ENCODE assay signal across 8 cellular contexts in the genomic region with DNA sequence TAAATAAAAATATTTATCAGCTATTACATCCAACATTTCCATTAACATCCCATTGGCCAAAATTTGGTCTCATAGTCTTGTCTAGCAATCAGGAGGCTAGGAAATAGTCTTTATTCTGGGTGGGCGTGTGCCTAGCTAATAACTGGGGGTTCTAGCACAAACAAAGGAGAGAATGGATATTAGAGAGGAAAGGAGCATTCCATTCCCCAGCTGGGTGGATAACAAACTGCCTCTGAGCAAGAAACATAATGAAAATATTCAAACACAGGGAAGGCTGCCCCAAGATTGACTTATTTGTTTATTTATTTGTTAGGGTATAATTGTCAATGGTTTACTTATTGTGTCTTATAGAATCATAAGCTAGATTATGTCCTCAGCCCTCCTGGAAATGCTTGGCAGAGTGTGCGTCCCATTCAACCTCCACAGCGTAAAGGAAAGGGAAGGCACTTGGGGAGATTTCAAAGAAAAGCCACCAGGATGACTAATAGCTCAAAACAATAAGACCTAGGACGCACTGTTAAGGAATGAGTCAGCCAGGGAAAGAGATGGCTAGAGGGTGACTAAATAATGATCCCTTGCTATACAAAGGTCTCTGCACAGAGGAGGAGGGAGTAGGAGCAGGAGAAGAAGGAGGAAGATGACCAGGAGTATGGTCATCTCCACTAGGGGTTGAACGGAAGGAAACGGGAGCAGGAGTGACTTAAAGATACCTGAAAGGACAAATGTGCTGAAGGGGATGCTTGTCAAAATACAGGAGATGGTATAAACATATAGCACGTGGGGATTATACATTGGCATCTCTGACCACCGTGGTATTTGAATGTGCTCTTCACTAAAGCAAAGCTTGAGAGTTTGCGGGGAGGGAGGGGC. TPM values are rescaled to one million over a fixed set of nuclear protein-coding genes. Genes with fewer than 3 reads are reported as not detected.
DNase-seq lines count a peak whose midpoint lies in the region.
"Had no signal": no experiment of that assay in that cellular context is flagged by ENCODE, and none has a peak within 500 bp of the region (broad histone marks: within the 10 kb centered on the region; RNA-seq: fewer than 3 reads in every experiment).

No MANE protein-coding gene starts in this region.

- no peak overlapping the region for H3K4ac ChIP-seq in trophoblast cell (ENCODE audit: low read depth, low read length)

- H3K4me3 Mint-ChIP-seq in CD4-positive, alpha-beta memory T cell: no peak overlapping the region

- H2AFZ ChIP-seq in trophoblast cell (ENCODE audit: insufficient read depth, low read length, poor library complexity): no peak overlapping the region

- no peak overlapping the region for H3K9ac ChIP-seq in trophoblast cell (ENCODE audit: low read length)

- no peaks in the 10 kb centered on the region for H3K9me3 ChIP-seq in trophoblast cell (ENCODE audit: insufficient read depth, low read depth, low read length)
- H3K9me3 ChIP-seq in CD4-positive, alpha-beta memory T cell (ENCODE audit: control insufficient read depth in 1 of 2, low read length in 2 of 2): no peaks in the 10 kb centered on the region

- no peak overlapping the region for H3K18ac ChIP-seq in trophoblast cell (ENCODE audit: low read length)

- peaks cover 0 to 8% (median 6%) of the 10 kb centered on the region in 8 donors for H3K9me3 Mint-ChIP-seq in CD4-positive, alpha-beta memory T cell

- no peak overlapping the region for H4K8ac ChIP-seq in trophoblast cell (ENCODE audit: low read depth, low read length)

- H3K23ac ChIP-seq in trophoblast cell (ENCODE audit: low read length): no peak overlapping the region

- peaks cover 13 to 21% of the 10 kb centered on the region in 2 donors for H3K27me3 Mint-ChIP-seq in CD4-positive, alpha-beta memory T cell

- peaks cover 3 to 8% of the 10 kb centered on the region in 2 experiments for H3K4me1 ChIP-seq in trophoblast cell (ENCODE audit: control insufficient read depth in 1 of 2, insufficient read depth in 2 of 2, low read length in 2 of 2)
- H3K4me1 ChIP-seq in CD4-positive, alpha-beta memory T cell (ENCODE audit: insufficient read depth, low read length): no peaks in the 10 kb centered on the region

- no peak overlapping the region for H2AK5ac ChIP-seq in trophoblast cell (ENCODE audit: low read length)

- DNase-seq in H4 (ENCODE audit: low spot score) (peak; percentile 85), NCI-H2227 treated with DMSO at 0.1 percent for 48 hours (lab: John Stamatoyannopoulos, UW) (peak; percentile 11), dermis blood vessel endothelial cell (peak; percentile 97), trophoblast cell (peak; percentile 63 to 87), C1 segment of cervical spinal cord (lab: John Stamatoyannopoulos, UW) (no peak)
- no peak for DNase-seq in CD4-positive, alpha-beta memory T cell
- no peak for DNase-seq in activated naive CD4-positive, alpha-beta T cell treated with Interleukin-2 at 50 U/mL for 16 hours
- DNase-seq: NCI-H1417 treated with DMSO at 0.1 percent for 48 hours had no signal

- no peak overlapping the region for H2BK120ac ChIP-seq in trophoblast cell (ENCODE audit: insufficient read depth, low read length, poor library complexity)

- no peak overlapping the region for H4K12ac ChIP-seq in trophoblast cell (ENCODE audit: low read depth, low read length)

- POLR2A ChIA-PET in CD4-positive, alpha-beta memory T cell (lab: Charles Lee; ENCODE audit: partially characterized antibody): no interaction called here

- no CpG with 5 or more reads among the region's 9 CpGs for WGBS in trophoblast cell (ENCODE audit: extremely low coverage, insufficient coverage, insufficient read length)

- H3K4me2 ChIP-seq in trophoblast cell (ENCODE audit: low read length): peak overlapping the region; percentile 18

- H3K36me3 Mint-ChIP-seq in CD4-positive, alpha-beta memory T cell: peaks cover 0 to 2% of the 10 kb centered on the region in 2 donors

- peak overlapping the region; percentile 52 for H3K27ac ChIP-seq in trophoblast cell (ENCODE audit: low read depth, low read length)
- H3K27ac ChIP-seq in CD4-positive, alpha-beta memory T cell (ENCODE audit: low read depth, low read length): no peak overlapping the region

- CTCF ChIA-PET in CD4-positive, alpha-beta memory T cell (lab: Charles Lee; ENCODE audit: partially characterized antibody): no interaction called here

- no peak overlapping the region for H3K4me3 ChIP-seq in trophoblast cell (ENCODE audit: low read depth, low read length)
- H3K4me3 ChIP-seq in CD4-positive, alpha-beta memory T cell (ENCODE audit: low read length in 2 of 2): no peak overlapping the region

- H2BK12ac ChIP-seq in trophoblast cell (ENCODE audit: low read length): no peak overlapping the region

- H2BK5ac ChIP-seq in trophoblast cell (ENCODE audit: low read depth, low read length, poor library complexity): no peak overlapping the region

- peaks cover 6% of the 10 kb centered on the region for H3K79me1 ChIP-seq in trophoblast cell (ENCODE audit: low read length)

- no peak overlapping the region for H3K14ac ChIP-seq in trophoblast cell (ENCODE audit: low read length)

- H3K36me3 ChIP-seq in trophoblast cell (ENCODE audit: control insufficient read depth in 1 of 2, insufficient read depth in 2 of 2, low read length in 2 of 2): no peaks in the 10 kb centered on the region
- H3K36me3 ChIP-seq in CD4-positive, alpha-beta memory T cell (ENCODE audit: insufficient read depth, low read length): no peaks in the 10 kb centered on the region

- H3K4me1 Mint-ChIP-seq in CD4-positive, alpha-beta memory T cell: no peaks in the 10 kb centered on the region

- H3K27me3 ChIP-seq in trophoblast cell (ENCODE audit: insufficient read depth, low read length): no peaks in the 10 kb centered on the region
- H3K27me3 ChIP-seq in CD4-positive, alpha-beta memory T cell (ENCODE audit: insufficient read depth, low read length): peaks cover 7% of the 10 kb centered on the region

- intact Hi-C loops in CD4-positive, alpha-beta memory T cell (cut with micrococcal nuclease): no loop called here

- no peak overlapping the region for H3K27ac Mint-ChIP-seq in CD4-positive, alpha-beta memory T cell

- H3K79me2 ChIP-seq in trophoblast cell (ENCODE audit: control insufficient read depth, insufficient read depth, low read length, poor library complexity): no peaks in the 10 kb centered on the region

- H4K91ac ChIP-seq in trophoblast cell (ENCODE audit: low read depth, low read length): no peak overlapping the region

RNA-seq across cellular contexts. Expression of gene USP12, which starts 23.5 kb away (rescaled TPM):
- total RNA-seq in H4 (2014; rRNA removed; shearing (Covaris generic)): 10.3 and 11.4 TPM in 2 replicates
- 32.3 and 39.7 TPM in 2 replicates for total RNA-seq in dermis blood vessel endothelial cell
- 27.7 and 29.0 TPM in 2 replicates for polyA plus RNA-seq in trophoblast cell (2013)
- total RNA-seq in CD4-positive, alpha-beta memory T cell: 10 to 100 TPM; 24.0 to 26.0 TPM
- polyA plus RNA-seq in CD4-positive, alpha-beta memory T cell: 10 to 100 TPM; 16.1 to 16.4 TPM

RNA-seq across cellular contexts. Expression of gene RPL21, which starts 56.2 kb away (rescaled TPM):
- total RNA-seq in H4 (2014; rRNA removed; shearing (Covaris generic)): 875 and 975 TPM in 2 replicates
- 435 and 648 TPM in 2 replicates for total RNA-seq in dermis blood vessel endothelial cell
- 1,957 and 1,968 TPM in 2 replicates for polyA plus RNA-seq in trophoblast cell (2013)
- total RNA-seq in CD4-positive, alpha-beta memory T cell: 1,000 to 10,000 TPM; 2,008 to 2,177 TPM
- 1,000 to 10,000 TPM; 6,214 to 7,509 TPM for polyA plus RNA-seq in CD4-positive, alpha-beta memory T cell

Comparison
In these comparisons a context has a peak if more than half of its experiments do, and no peak if none do; other contexts are left out.
1. DNase-seq: peak in H4 (single experiment), NCI-H2227 treated with DMSO at 0.1 percent for 48 hours (single experiment), dermis blood vessel endothelial cell (single experiment) and trophoblast cell (2 of 2); none in C1 segment of cervical spinal cord (0 of 14), CD4-positive, alpha-beta memory T cell (0 of 5) and activated naive CD4-positive, alpha-beta T cell treated with Interleukin-2 at 50 U/mL for 16 hours (single experiment).